10 cellular contexts compared by ENCODE assay signal in the genomic region with DNA sequence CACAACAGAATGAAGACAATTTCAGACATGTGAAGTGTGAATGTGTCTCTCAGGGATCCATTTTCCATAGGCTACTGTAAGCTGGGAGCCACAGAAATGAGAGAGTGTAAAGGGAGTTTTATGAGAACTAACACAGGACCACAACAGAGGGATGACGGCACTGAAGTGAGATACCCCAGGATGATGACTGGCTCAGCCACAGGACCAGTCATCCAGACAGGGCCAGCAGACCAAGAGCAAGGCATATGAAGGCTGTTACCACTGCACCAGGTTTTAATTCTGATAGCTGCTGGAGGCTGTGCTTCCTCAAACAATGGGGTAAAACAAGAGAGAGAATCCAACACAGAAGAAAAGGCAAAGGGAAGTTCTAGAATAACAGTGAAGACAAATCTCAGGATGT.
DNase-seq lines count a peak whose midpoint lies in the region; ATAC-seq lines count a peak whose summit lies in the region.
"Had no signal": no experiment of that assay in that cellular context is flagged by ENCODE, and none has a peak within 500 bp of the region (broad histone marks: within the 10 kb centered on the region; RNA-seq: fewer than 3 reads in every experiment).

No MANE protein-coding gene starts in this region.

- peaks cover 58% of the 10 kb centered on the region for H3K4me1 Mint-ChIP-seq in activated naive CD8-positive, alpha-beta T cell treated with anti-CD3 and anti-CD28 coated beads, Interleukin-2, amount 10 ng/mL, durations not matched to agents 7 days and 5 days

- H2AFZ ChIP-seq in neuronal stem cell (ENCODE audit: low read length): no peak overlapping the region

- ATAC-seq in activated naive CD8-positive, alpha-beta T cell treated with anti-CD3 and anti-CD28 coated beads, Interleukin-2, amount 10 ng/mL, durations not matched to agents 7 days and 5 days (ENCODE audit: low read depth): peak; percentile 76
- peak; percentile 100 for ATAC-seq in stimulated activated naive CD8-positive, alpha-beta T cell treated with anti-CD3 and anti-CD28 coated beads, Interleukin-15, Interleukin-2, amounts not matched to agents 100 U/mL and 50 U/mL, for 24 hours

- no peak overlapping the region for H3K14ac ChIP-seq in neuronal stem cell (ENCODE audit: low read length)

- H2AK5ac ChIP-seq in neuronal stem cell (ENCODE audit: low read depth, low read length): no peak overlapping the region

- no peak overlapping the region for H3K27ac ChIP-seq in neuronal stem cell (replicated peaks; ENCODE audit: low read length)

- POLR2A ChIA-PET in activated naive CD8-positive, alpha-beta T cell treated with anti-CD3 and anti-CD28 coated beads, Interleukin-2, amount 10 ng/mL, durations not matched to agents 7 days and 5 days (lab: Charles Lee): interaction anchor here (0.6 to 1.4 kb wide), 8 partner anchors 8 to 95 kb away, joined by 3 to 6 read pairs (median 3); no protein-coding TSS in a partner anchor

- no CpG with 5 or more reads among the region's 1 CpG for WGBS in neuronal stem cell (ENCODE audit: extremely low coverage in 2 of 2, insufficient read length in 2 of 2, insufficient replicate concordance in 1 of 2), 2 donors

- H4K91ac ChIP-seq in neuronal stem cell (ENCODE audit: low read depth, low read length, poor library complexity): no peak overlapping the region

- H3K9me3 ChIP-seq in neuronal stem cell (replicated peaks in 1 of 2; ENCODE audit: control insufficient read depth in 2 of 2, insufficient read depth in 1 of 2, low read depth in 1 of 2, low read length in 2 of 2): peaks cover 5 to 14% of the 10 kb centered on the region in 2 donors

- no peak overlapping the region for H2BK12ac ChIP-seq in neuronal stem cell (ENCODE audit: low read length)

- H2BK15ac ChIP-seq in neuronal stem cell (ENCODE audit: low read length): no peak overlapping the region

- peak overlapping the region; percentile 42 for H3K27ac Mint-ChIP-seq in activated naive CD8-positive, alpha-beta T cell treated with anti-CD3 and anti-CD28 coated beads, Interleukin-2, amount 10 ng/mL, durations not matched to agents 7 days and 5 days

- no peak overlapping the region for H3K4me2 ChIP-seq in neuronal stem cell (ENCODE audit: insufficient read depth, low read length, poor library complexity, severe bottlenecking)

- no peak overlapping the region for H3K9ac ChIP-seq in neuronal stem cell (ENCODE audit: low read depth, low read length, poor library complexity)

- no peaks in the 10 kb centered on the region for H3K4me1 ChIP-seq in neuronal stem cell (ENCODE audit: control insufficient read depth in 2 of 2, insufficient read depth in 1 of 2, low read depth in 1 of 2, low read length in 2 of 2)

- peaks cover 60% of the 10 kb centered on the region for H3K36me3 Mint-ChIP-seq in activated naive CD8-positive, alpha-beta T cell treated with anti-CD3 and anti-CD28 coated beads, Interleukin-2, amount 10 ng/mL, durations not matched to agents 7 days and 5 days

- H2BK5ac ChIP-seq in neuronal stem cell (ENCODE audit: low read length): no peak overlapping the region

- H2BK120ac ChIP-seq in neuronal stem cell (ENCODE audit: low read depth, low read length): no peak overlapping the region

- H3K27me3 ChIP-seq in neuronal stem cell (ENCODE audit: control insufficient read depth in 3 of 3, insufficient read depth in 3 of 3, low read depth in 1 of 3, low read length in 3 of 3): no peaks in the 10 kb centered on the region

- DNase-seq in activated naive CD4-positive, alpha-beta T cell treated with Interleukin-2 at 50 U/mL for 16 hours: peak; percentile 56
- no peak for DNase-seq in activated naive CD4-positive, alpha-beta T cell (lab: John Stamatoyannopoulos, UW)
- DNase-seq in OCI-M1 (lab: John Stamatoyannopoulos, UW) (peak; percentile 21), NCI-H1417 treated with DMSO at 0.1 percent for 48 hours (lab: John Stamatoyannopoulos, UW) (no peak), neuronal stem cell (ENCODE audit: low spot score) (no peak), NCI-H146 (lab: John Stamatoyannopoulos, UW) (no peak)
- DNase-seq in activated naive CD8-positive, alpha-beta T cell treated with anti-CD3 and anti-CD28 coated beads, Interleukin-2, amount 10 ng/mL, durations not matched to agents 7 days and 5 days: no peak
- peak; percentile 65 for DNase-seq in stimulated activated naive CD8-positive, alpha-beta T cell treated with anti-CD3 and anti-CD28 coated beads, Interleukin-15, Interleukin-2, amounts not matched to agents 100 U/mL and 50 U/mL, for 24 hours
- DNase-seq: amygdala, NCI-H510A treated with DMSO at 0.1 percent for 48 hours had no signal

- H3K18ac ChIP-seq in neuronal stem cell (ENCODE audit: low read length): no peak overlapping the region

- H3K36me3 ChIP-seq in neuronal stem cell (replicated peaks in 1 of 2; ENCODE audit: control insufficient read depth in 2 of 2, insufficient read depth in 2 of 2, low read length in 2 of 2): no peaks in the 10 kb centered on the region

- no peaks in the 10 kb centered on the region for H3K9me3 Mint-ChIP-seq in activated naive CD8-positive, alpha-beta T cell treated with anti-CD3 and anti-CD28 coated beads, Interleukin-2, amount 10 ng/mL, durations not matched to agents 7 days and 5 days

- no peaks in the 10 kb centered on the region for H3K79me1 ChIP-seq in neuronal stem cell (ENCODE audit: low read depth, low read length)

- peak overlapping the region; percentile 3 for H3K4me3 Mint-ChIP-seq in activated naive CD8-positive, alpha-beta T cell treated with anti-CD3 and anti-CD28 coated beads, Interleukin-2, amount 10 ng/mL, durations not matched to agents 7 days and 5 days

- H3K23ac ChIP-seq in neuronal stem cell (ENCODE audit: low read depth, low read length, poor library complexity): no peak overlapping the region

- no peak overlapping the region for H3K4me3 ChIP-seq in neuronal stem cell (ENCODE audit: low read length in 2 of 2)

- no peak overlapping the region for H3K4ac ChIP-seq in neuronal stem cell (ENCODE audit: low read length)

- no peak overlapping the region for H4K8ac ChIP-seq in neuronal stem cell (ENCODE audit: low read depth, low read length)

- H3K27me3 Mint-ChIP-seq in activated naive CD8-positive, alpha-beta T cell treated with anti-CD3 and anti-CD28 coated beads, Interleukin-2, amount 10 ng/mL, durations not matched to agents 7 days and 5 days: no peaks in the 10 kb centered on the region

Comparison
In these comparisons a context has a peak if more than half of its experiments do, and no peak if none do; other contexts are left out.
1. DNase-seq: peak in activated naive CD4-positive, alpha-beta T cell treated with Interleukin-2 at 50 U/mL for 16 hours (single experiment), OCI-M1 (single experiment) and stimulated activated naive CD8-positive, alpha-beta T cell treated with anti-CD3 and anti-CD28 coated beads, Interleukin-15, Interleukin-2, amounts not matched to agents 100 U/mL and 50 U/mL, for 24 hours (single experiment); none in activated naive CD4-positive, alpha-beta T cell (0 of 4), activated naive CD8-positive, alpha-beta T cell treated with anti-CD3 and anti-CD28 coated beads, Interleukin-2, amount 10 ng/mL, durations not matched to agents 7 days and 5 days (single experiment), NCI-H1417 treated with DMSO at 0.1 percent for 48 hours (single experiment), neuronal stem cell (single experiment) and NCI-H146 (single experiment).